9 cellular contexts compared by ENCODE assay signal in the genomic region with DNA sequence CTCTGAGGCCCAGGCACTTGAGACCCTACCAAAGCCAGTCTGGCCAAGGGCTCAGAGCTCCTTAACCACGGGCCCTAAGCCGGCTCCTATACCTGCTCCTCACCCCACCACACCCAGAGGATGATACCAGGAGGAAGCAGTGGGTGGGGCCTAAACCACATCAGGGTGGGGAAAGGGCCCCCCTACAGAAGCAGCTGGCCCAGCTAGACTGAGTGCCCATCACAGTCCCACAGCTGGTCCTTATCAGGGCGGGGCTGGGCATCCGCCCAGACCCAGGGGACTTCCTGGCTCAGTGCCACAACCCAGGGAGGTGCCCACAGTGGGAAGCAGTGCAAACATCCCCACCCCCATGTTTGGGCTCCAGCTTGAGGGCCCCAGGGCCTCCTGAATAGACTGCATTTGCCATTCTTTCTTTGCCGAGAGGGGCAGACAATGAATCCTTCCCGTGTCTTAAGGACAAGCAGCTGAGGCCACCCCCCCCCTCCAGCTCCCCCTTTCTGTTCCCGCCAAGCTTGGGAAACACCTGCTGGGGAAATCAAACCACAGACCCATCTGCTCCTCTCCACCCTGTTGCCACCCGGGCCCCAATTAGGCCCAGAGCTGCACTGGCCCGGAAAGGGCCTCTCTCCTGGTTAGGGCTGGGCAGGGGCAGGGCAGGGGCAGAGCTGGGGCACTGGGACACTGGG. TPM values are rescaled to one million over a fixed set of nuclear protein-coding genes. Genes with fewer than 3 reads are reported as not detected.
DNase-seq lines count a peak whose midpoint lies in the region; ATAC-seq and TF ChIP-seq lines count a peak whose summit lies in the region.
"Had no signal": no experiment of that assay in that cellular context is flagged by ENCODE, and none has a peak within 500 bp of the region (broad histone marks: within the 10 kb centered on the region; RNA-seq: fewer than 3 reads in every experiment).

No MANE protein-coding gene starts in this region.

- peak overlapping the region; percentile 77 for H3K4me3 Mint-ChIP-seq in central memory CD8-positive, alpha-beta T cell

- peaks cover 6% of the 10 kb centered on the region for H3K36me3 Mint-ChIP-seq in central memory CD8-positive, alpha-beta T cell (ENCODE audit: insufficient read depth)

- H3K27me3 ChIP-seq in gastroesophageal sphincter: peaks cover 41% of the 10 kb centered on the region

- no peak for TF ChIP-seq EP300 in gastroesophageal sphincter (IDR thresholded peaks at IDR 0.05)

- peaks cover 70% of the 10 kb centered on the region for H3K4me1 Mint-ChIP-seq in central memory CD8-positive, alpha-beta T cell

- peaks cover 0 to 20% (median 9%) of the 10 kb centered on the region in 3 donors for H3K4me1 ChIP-seq in gastroesophageal sphincter

- no peaks in the 10 kb centered on the region for H3K27me3 Mint-ChIP-seq in central memory CD8-positive, alpha-beta T cell

- no peaks in the 10 kb centered on the region for H3K9me3 ChIP-seq in gastroesophageal sphincter

- TF ChIP-seq POLR2A in GM18951 (IDR thresholded peaks at IDR 0.05; ENCODE audit: extremely low read depth, insufficient read depth, insufficient read length) (peak; percentile 4), gastroesophageal sphincter (IDR thresholded peaks at IDR 0.05) (no peak)

- no peaks in the 10 kb centered on the region for H3K9me3 Mint-ChIP-seq in central memory CD8-positive, alpha-beta T cell

- in situ Hi-C loops in GM18951 (cut with MboI; ENCODE audit: low sequenced_read_pairs, unreplicated experiment): no loop called here

- DNase-seq in NCI-H748 treated with DMSO at 0.1 percent for 48 hours (lab: John Stamatoyannopoulos, UW) (peak; percentile 73), amygdala (lab: John Stamatoyannopoulos, UW) (no peak)
- DNase-seq in central memory CD8-positive, alpha-beta T cell (ENCODE audit: low spot score in 2 of 2): no peak
- no peak for DNase-seq in effector CD4-positive, alpha-beta T cell
- DNase-seq: left ventricle myocardium superior had no signal

- no peak for TF ChIP-seq CTCF in 22Rv1 (IDR thresholded peaks at IDR 0.05)
- TF ChIP-seq CTCF in gastroesophageal sphincter (IDR thresholded peaks at IDR 0.05): no peak

- peak overlapping the region; percentile 85 for H3K27ac Mint-ChIP-seq in central memory CD8-positive, alpha-beta T cell (ENCODE audit: low read depth)

- 92% methylated on average over 2 of the region's 9 CpGs; no CpG with 5 or more reads in 1 of the 2 donors for WGBS in gastroesophageal sphincter (ENCODE audit: low coverage in 1 of 2), 2 donors

- H3K4me3 ChIP-seq in gastroesophageal sphincter: no peak overlapping the region

- no peak for ATAC-seq in central memory CD8-positive, alpha-beta T cell (replicated peaks; ENCODE audit: extremely low read depth, poor library complexity, severe bottlenecking)
- ATAC-seq in gastroesophageal sphincter (no peak), GM18502 (IDR thresholded peaks at IDR 0.05; ENCODE audit: poor library complexity, unreplicated experiment) (no peak)
- ATAC-seq: left ventricle myocardium superior had no signal

- H3K36me3 ChIP-seq in gastroesophageal sphincter: no peaks in the 10 kb centered on the region

- H3K27ac ChIP-seq in 22Rv1: peak overlapping the region; percentile 10
- no peak overlapping the region for H3K27ac ChIP-seq in gastroesophageal sphincter

RNA-seq across cellular contexts. Expression of a gene that starts 6.2 kb away (rescaled TPM):
- total RNA-seq in gastroesophageal sphincter: under 1 TPM in 2 of 4 donors, not detected in 2; 0.08 to 0.17 TPM

RNA-seq across cellular contexts. Expression of a gene that starts 34.4 kb away (rescaled TPM):
- total RNA-seq in gastroesophageal sphincter: 100 to 1,000 TPM; 144 to 270 (median 221) TPM

RNA-seq across cellular contexts. Expression of a gene that starts 40.9 kb away (rescaled TPM):
- 10 to 100 TPM; 21.3 to 37.7 (median 31.0) TPM for total RNA-seq in gastroesophageal sphincter
